ENCODE assay signal across 29 cellular contexts in genomic region chr4:99210789-99211188, GRCh38. TPM values are rescaled to one million over a fixed set of nuclear protein-coding genes. Genes with fewer than 3 reads are reported as not detected.
"Had no signal": no experiment of that assay in that cellular context is flagged by ENCODE, and none has a peak within 500 bp of the region (broad histone marks: within the 10 kb centered on the region; RNA-seq: fewer than 3 reads in every experiment).

No MANE protein-coding gene starts in this region.

- H3K36me3 ChIP-seq: neural progenitor cell, ovary, spleen, stomach, tibial nerve, upper lobe of left lung, vagina had no signal

- DNase-seq: naive thymus-derived CD4-positive, alpha-beta T cell; natural killer cell; occipital lobe; ovary; posterior cingulate gyrus; psoas muscle; right cardiac atrium; spleen; stimulated activated CD4-positive, alpha-beta T cell treated with anti-CD3 and anti-CD28 coated beads, Interleukin-12 subunit alpha, Interleukin-12 subunit beta, amount 100 ng/mL, for 4 hours; stimulated activated CD4-positive, alpha-beta T cell treated with anti-CD3 and anti-CD28 coated beads, Interleukin-1b, Interleukin-23, amount 100 ng/mL, for 48 hours; stimulated activated CD4-positive, alpha-beta T cell treated with anti-CD3 and anti-CD28 coated beads, Interleukin-4, amount 100 ng/mL, for 1 hour; stimulated activated CD4-positive, alpha-beta T cell treated with anti-CD3 and anti-CD28 coated beads, Interleukin-4, amount 100 ng/mL, for 4 hours; stimulated activated CD8-positive, alpha-beta memory T cell treated with anti-CD3 and anti-CD28 coated beads, Interleukin-4, amount 100 ng/mL, for 48 hours; stimulated activated naive CD4-positive, alpha-beta T cell; stomach; trophoblast cell; upper lobe of left lung had no signal

- H3K9me3 ChIP-seq: ovary, psoas muscle, spleen, stomach, tibial nerve, upper lobe of left lung, vagina had no signal

- H3K4me1 ChIP-seq: neural progenitor cell, parathyroid adenoma, psoas muscle, spleen, stomach, upper lobe of left lung, vagina had no signal

- ATAC-seq: naive thymus-derived CD4-positive, alpha-beta T cell; natural killer cell; psoas muscle; right cardiac atrium; sciatic nerve; stimulated activated memory B cell treated with anti-CD40 and anti-IgM and Interleukin-4, amounts not matched to agents 10 μg/mL and 1 μg/mL and 100 μg/mL, for 72 hours had no signal

- H3K9ac ChIP-seq: neural progenitor cell, parathyroid adenoma had no signal

- H3K4me2 ChIP-seq: neural progenitor cell, smooth muscle cell had no signal

- H3K27me3 ChIP-seq: neural progenitor cell, ovary, spleen, stomach, tibial nerve, upper lobe of left lung, vagina had no signal

- H3K4me3 ChIP-seq: neural progenitor cell, ovary, psoas muscle, skin epidermis, smooth muscle cell, spleen, stomach, tibial nerve, upper lobe of left lung, vagina had no signal

- H3K27ac ChIP-seq: neural progenitor cell, ovary, parathyroid adenoma, psoas muscle, skin epidermis, spleen, stomach, tibial nerve, upper lobe of left lung, vagina had no signal

- H2AFZ ChIP-seq: neural progenitor cell, parathyroid adenoma had no signal

RNA-seq across cellular contexts. Expression of gene ADH6, which starts 8.3 kb away (rescaled TPM):
- total RNA-seq: naive thymus-derived CD4-positive, alpha-beta T cell; natural killer cell; occipital lobe; osteoblast; psoas muscle; right cardiac atrium; sciatic nerve; smooth muscle cell; spleen; subcutaneous adipose tissue; temporal lobe; tibial nerve; vagina had no signal
- polyA plus RNA-seq: naive thymus-derived CD4-positive, alpha-beta T cell; neural cell; right cardiac atrium had no signal
